16 cellular contexts compared by ENCODE assay signal in the genomic region with DNA sequence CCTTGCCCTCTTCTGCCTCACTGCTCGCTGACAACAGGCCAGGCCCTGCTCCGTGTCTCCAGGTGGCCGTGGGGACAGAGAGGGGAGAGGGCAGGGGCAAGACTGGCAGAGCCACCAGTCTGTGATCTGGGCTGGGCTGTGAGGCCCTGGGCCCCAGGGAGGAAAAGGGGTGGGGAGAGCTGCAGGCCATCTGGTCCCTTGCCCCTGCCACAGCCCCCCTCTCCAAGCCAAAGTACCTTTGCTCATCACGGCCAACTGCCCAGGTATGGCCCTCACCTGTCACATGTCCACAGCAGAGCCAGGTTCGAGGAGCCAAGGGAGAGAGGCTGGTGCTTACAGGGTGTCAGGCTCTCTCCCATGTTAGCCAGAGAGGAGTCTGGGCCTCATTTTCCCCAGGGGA.
DNase-seq lines count a peak whose midpoint lies in the region; ATAC-seq and TF ChIP-seq lines count a peak whose summit lies in the region.
"Had no signal": no experiment of that assay in that cellular context is flagged by ENCODE, and none has a peak within 500 bp of the region (broad histone marks: within the 10 kb centered on the region; RNA-seq: fewer than 3 reads in every experiment).

No MANE protein-coding gene starts in this region.

- H3K27ac ChIP-seq in BLaER1 (no peak overlapping the region), endodermal cell (ENCODE audit: low read depth, low read length) (no peak overlapping the region), neuronal stem cell (replicated peaks; ENCODE audit: low read length) (no peak overlapping the region)

- ATAC-seq in HG03196 (IDR thresholded peaks at IDR 0.05; ENCODE audit: unreplicated experiment) (no peak), HG02642 (IDR thresholded peaks at IDR 0.05; ENCODE audit: poor library complexity, unreplicated experiment) (no peak)

- H4K8ac ChIP-seq in neuronal stem cell (ENCODE audit: low read depth, low read length), result no peak overlapping the region

- no peak overlapping the region for H2BK12ac ChIP-seq in neuronal stem cell (ENCODE audit: low read length)

- peak overlapping the region; percentile 30 for H2AK5ac ChIP-seq in neuronal stem cell (ENCODE audit: low read depth, low read length)

- H4K91ac ChIP-seq in neuronal stem cell (ENCODE audit: low read depth, low read length, poor library complexity), result no peak overlapping the region

- no peaks in the 10 kb centered on the region for H3K9me3 ChIP-seq in BLaER1
- peaks cover 4% of the 10 kb centered on the region for H3K9me3 ChIP-seq in endodermal cell (ENCODE audit: control insufficient read depth, low read length)
- H3K9me3 ChIP-seq in neuronal stem cell (replicated peaks in 1 of 2; ENCODE audit: control insufficient read depth in 2 of 2, insufficient read depth in 1 of 2, low read depth in 1 of 2, low read length in 2 of 2), result no peaks in the 10 kb centered on the region
- H3K9me3 ChIP-seq: BE2C, HAP-1 had no signal

- peaks cover 13% of the 10 kb centered on the region for H3K27me3 Mint-ChIP-seq in endodermal cell (ENCODE audit: insufficient read depth)

- H4K20me1 ChIP-seq in BLaER1, result no peaks in the 10 kb centered on the region

- no peak overlapping the region for H2AFZ ChIP-seq in neuronal stem cell (ENCODE audit: low read length)

- no peak overlapping the region for H2BK120ac ChIP-seq in neuronal stem cell (ENCODE audit: low read depth, low read length)

- H3K36me3 ChIP-seq in BLaER1 (no peaks in the 10 kb centered on the region), H7 (replicated peaks; ENCODE audit: control insufficient read depth, insufficient read depth, low read length) (no peaks in the 10 kb centered on the region), endodermal cell (ENCODE audit: control insufficient read depth, insufficient read depth, low read length) (no peaks in the 10 kb centered on the region), neuronal stem cell (replicated peaks in 1 of 2; ENCODE audit: control insufficient read depth in 2 of 2, insufficient read depth in 2 of 2, low read length in 2 of 2) (no peaks in the 10 kb centered on the region)
- H3K36me3 ChIP-seq: BE2C, HAP-1 had no signal

- no peaks in the 10 kb centered on the region for H3K27me3 ChIP-seq in BLaER1
- H3K27me3 ChIP-seq in H7 (ENCODE audit: control insufficient read depth, insufficient read depth, low read length), result peaks cover 3% of the 10 kb centered on the region
- no peaks in the 10 kb centered on the region for H3K27me3 ChIP-seq in endodermal cell (ENCODE audit: control insufficient read depth, insufficient read depth, low read length, poor library complexity, severe bottlenecking)
- H3K27me3 ChIP-seq in neuronal stem cell (ENCODE audit: control insufficient read depth in 3 of 3, insufficient read depth in 3 of 3, low read depth in 1 of 3, low read length in 3 of 3), result peaks cover 0 to 4% (median 0%) of the 10 kb centered on the region in 3 experiments
- H3K27me3 ChIP-seq: BE2C had no signal

- H3K4ac ChIP-seq in neuronal stem cell (ENCODE audit: low read length), result no peak overlapping the region

- peaks cover 41% of the 10 kb centered on the region for H3K4me1 ChIP-seq in BLaER1
- H3K4me1 ChIP-seq in endodermal cell (ENCODE audit: control insufficient read depth, insufficient read depth, low read length), result peaks cover 24% of the 10 kb centered on the region
- H3K4me1 ChIP-seq in neuronal stem cell (ENCODE audit: control insufficient read depth in 2 of 2, insufficient read depth in 1 of 2, low read depth in 1 of 2, low read length in 2 of 2), result peaks cover 0 to 9% of the 10 kb centered on the region in 2 donors
- H3K4me1 ChIP-seq: HAP-1 had no signal

- no peaks in the 10 kb centered on the region for H3K79me1 ChIP-seq in neuronal stem cell (ENCODE audit: low read depth, low read length)

- H3K4me3 ChIP-seq in BLaER1, result no peak overlapping the region
- H3K4me3 ChIP-seq in H7 (ENCODE audit: insufficient read depth, low read depth, low read length), result no peak overlapping the region
- no peak overlapping the region for H3K4me3 ChIP-seq in endodermal cell (ENCODE audit: low read length)
- no peak overlapping the region for H3K4me3 ChIP-seq in neuronal stem cell (ENCODE audit: low read length in 2 of 2)
- H3K4me3 ChIP-seq: HAP-1 had no signal

- peaks cover 65% of the 10 kb centered on the region for H3K4me1 Mint-ChIP-seq in endodermal cell

- peaks cover 6% of the 10 kb centered on the region for H3K9me3 Mint-ChIP-seq in endodermal cell
- H3K9me3 Mint-ChIP-seq: CD14-positive monocyte had no signal

- peak overlapping the region; percentile 20 for H3K23ac ChIP-seq in neuronal stem cell (ENCODE audit: low read depth, low read length, poor library complexity)

- H2BK5ac ChIP-seq in neuronal stem cell (ENCODE audit: low read length), result no peak overlapping the region

- H3K14ac ChIP-seq in neuronal stem cell (ENCODE audit: low read length), result no peak overlapping the region

- no peak overlapping the region for H3K4me3 Mint-ChIP-seq in endodermal cell
- H3K4me3 Mint-ChIP-seq: CD4-positive, alpha-beta memory T cell had no signal

- no peaks in the 10 kb centered on the region for H3K36me3 Mint-ChIP-seq in endodermal cell (ENCODE audit: low read depth)
- H3K36me3 Mint-ChIP-seq: CD14-positive monocyte; CD4-positive, alpha-beta memory T cell had no signal

- 71 to 100% methylated on average over 1 to 5 of the region's 5 CpGs for WGBS in endodermal cell (ENCODE audit: insufficient coverage in 1 of 2, insufficient read length in 1 of 2), 2 experiments
- WGBS in neuronal stem cell (ENCODE audit: extremely low coverage in 2 of 2, insufficient read length in 2 of 2, insufficient replicate concordance in 1 of 2), 2 donors, result no CpG with 5 or more reads among the region's 5 CpGs

- peak overlapping the region; percentile 61 for H2BK15ac ChIP-seq in neuronal stem cell (ENCODE audit: low read length)

- no peak for TF ChIP-seq CTCF in endodermal cell (conservative IDR thresholded peaks at IDR 0.05)

- no peak overlapping the region for H3K9ac ChIP-seq in BLaER1
- no peak overlapping the region for H3K9ac ChIP-seq in endodermal cell (ENCODE audit: extremely low read depth, low read length, poor library complexity, severe bottlenecking)
- H3K9ac ChIP-seq in neuronal stem cell (ENCODE audit: low read depth, low read length, poor library complexity), result no peak overlapping the region

- H3K27ac Mint-ChIP-seq in endodermal cell, result no peak overlapping the region
- H3K27ac Mint-ChIP-seq: CD14-positive monocyte; CD4-positive, alpha-beta memory T cell had no signal

- H3K18ac ChIP-seq in neuronal stem cell (ENCODE audit: low read length), result no peak overlapping the region

- H3K4me2 ChIP-seq in BLaER1, result peak overlapping the region; percentile 37; the same call in 1 of the 2 replicates
- no peak overlapping the region for H3K4me2 ChIP-seq in neuronal stem cell (ENCODE audit: insufficient read depth, low read length, poor library complexity, severe bottlenecking)

- DNase-seq in H7, result peak; percentile 23
- DNase-seq in endodermal cell, result peak; percentile 53
- no peak for DNase-seq in neuronal stem cell (ENCODE audit: low spot score)
- no peak for DNase-seq in activated T-cell treated with anti-CD3 and anti-CD28 coated beads for 4 hours
- DNase-seq: BE2C; CD4-positive, alpha-beta memory T cell; DMS153; DMS79; GDM1; GOT3; KG1 had no signal

Comparison
In these comparisons a context has a peak if more than half of its experiments do, and no peak if none do; other contexts are left out.
1. DNase-seq: peak in H7 (single experiment) and endodermal cell (single experiment); none in neuronal stem cell (single experiment) and activated T-cell treated with anti-CD3 and anti-CD28 coated beads for 4 hours (single experiment).